ENCODE assay signal across 10 cellular contexts in genomic region chr10:125155101-125155500, GRCh38. TPM values are rescaled to one million over a fixed set of nuclear protein-coding genes. Genes with fewer than 3 reads are reported as not detected.
DNase-seq lines count a peak whose midpoint lies in the region; ATAC-seq, FAIRE-seq and TF ChIP-seq lines count a peak whose summit lies in the region.
"Had no signal": no experiment of that assay in that cellular context is flagged by ENCODE, and none has a peak within 500 bp of the region (broad histone marks: within the 10 kb centered on the region; RNA-seq: fewer than 3 reads in every experiment).

No MANE protein-coding gene starts in this region.

- peak in 1 of 56 donors; percentile 12 for TF ChIP-seq CTCF in dorsolateral prefrontal cortex (IDR thresholded peaks at IDR 0.05 in 54 of 56, conservative IDR thresholded peaks at IDR 0.05 in 2 of 56; ENCODE audit: low read depth in 1 of 56, partially characterized antibody in 56 of 56)

- H3K4me3 ChIP-seq in HUES6 (ENCODE audit: low read depth, low read length) (peak overlapping the region; percentile 95), dorsolateral prefrontal cortex (peak overlapping the region in 55 of 59 donors; percentile 0 to 55 (median 30))

- no peak for FAIRE-seq in GM12892 (lab: Jason Lieb, UNC)

- peak overlapping the region; percentile 74 for H3K9ac ChIP-seq in HUES6 (ENCODE audit: low read length)

- H3K4me1 ChIP-seq in HUES6 (ENCODE audit: control insufficient read depth, insufficient read depth, low read length), result peaks cover 65% of the 10 kb centered on the region

- TF ChIP-seq POLR2A in GM12892 (IDR thresholded peaks at IDR 0.05; ENCODE audit: low read depth, low read length), result no peak

- H3K27ac ChIP-seq in HUES6 (ENCODE audit: low read depth, low read length), result peak overlapping the region; percentile 81
- H3K27ac ChIP-seq in dorsolateral prefrontal cortex, result peak overlapping the region; percentile 7 to 98 (median 90)
- peak overlapping the region; percentile 81 for H3K27ac ChIP-seq in temporal lobe (ENCODE audit: low read depth, low read length)

- peaks cover 11% of the 10 kb centered on the region for H3K36me3 ChIP-seq in HUES6 (ENCODE audit: control insufficient read depth, insufficient read depth, low read length)

- H3K27me3 ChIP-seq in HUES6 (ENCODE audit: control insufficient read depth, insufficient read depth, low read length) (no peaks in the 10 kb centered on the region), dorsolateral prefrontal cortex (no peaks in the 10 kb centered on the region)

- intact Hi-C loops in dorsolateral prefrontal cortex (cut with DNase I), result loop anchor here in 1 of 2 donors (5.0 kb wide), 2 partner anchors 98 to 238 kb away; no protein-coding TSS in a partner anchor

- H3K9me3 ChIP-seq in HUES6 (ENCODE audit: control insufficient read depth, insufficient read depth, low read depth, low read length), result no peaks in the 10 kb centered on the region

- DNase-seq in dorsolateral prefrontal cortex (peak in 2 of 10 donors; percentile 41 to 54), medulla oblongata (ENCODE audit: extremely low spot score) (peak; percentile 57), GM12892 (ENCODE audit: insufficient read length) (no peak)
- DNase-seq: activated naive CD8-positive, alpha-beta T cell treated with anti-CD3 and anti-CD28 coated beads, Interleukin-2, amount 10 ng/mL, durations not matched to agents 7 days and 5 days; NCI-H1694 treated with DMSO at 0.1 percent for 48 hours had no signal

- ATAC-seq in GM19023 (IDR thresholded peaks at IDR 0.05; ENCODE audit: unreplicated experiment) (no peak), HG02870 (IDR thresholded peaks at IDR 0.05; ENCODE audit: unreplicated experiment) (no peak), HG02938 (IDR thresholded peaks at IDR 0.05; ENCODE audit: unreplicated experiment) (no peak)

RNA-seq across cellular contexts. Expression of gene CTBP2, which starts 5.3 kb away (rescaled TPM):
- total RNA-seq in dorsolateral prefrontal cortex, result 10 to 100 TPM; 31.4 to 73.2 (median 44.4) TPM
- total RNA-seq in temporal lobe, result 36.4 TPM
- polyA plus RNA-seq in GM12892 (2012; ENCODE audit: missing spikeins), result 2.2 TPM
